ENCODE assay signal across 1 cellular context in genomic region chr7:7100432-7100849, GRCh38.
TF ChIP-seq lines count a peak whose summit lies in the region.

No MANE protein-coding gene starts in this region.

TF ChIP-seq in K562, 482 proteins besides CTCF, POLR2A, EP300 and RAD21 (continued from another document and continues in another):
- TF ChIP-seq AFF4 (CRISPR knock-in tag; IDR thresholded peaks at IDR 0.05) (0 out of 2 replicates have a peak, but pooled peaks have one; percentile 24), CBX3 (IDR thresholded peaks at IDR 0.05; ENCODE audit: borderline replicate concordance in 1 of 2, low read length in 2 of 2) (peak in 1 of 2 experiments; percentile 70; a peak in 1 of 3 replicates), NCOA6 (IDR thresholded peaks at IDR 0.05) (no peak), UBTF (IDR thresholded peaks at IDR 0.05; ENCODE audit: borderline replicate concordance in 1 of 2, low read depth in 2 of 2, low read length in 2 of 2) (no peak), MTA3 (IDR thresholded peaks at IDR 0.05; ENCODE audit: borderline replicate concordance) (peak; percentile 61; the same call in 1 of the 2 replicates), PPARD (CRISPR knock-in tag; IDR thresholded peaks at IDR 0.05) (no peak), SPI1 (IDR thresholded peaks at IDR 0.05; ENCODE audit: borderline replicate concordance, low read depth, low read length) (no peak), ZNF766 (CRISPR knock-in tag; conservative IDR thresholded peaks at IDR 0.05) (no peak), MITF (IDR thresholded peaks at IDR 0.05) (peak; percentile 57; the same call in 1 of the 2 replicates), BHLHE40 (IDR thresholded peaks at IDR 0.05; ENCODE audit: low read length) (peak; percentile 69), NFE2 (IDR thresholded peaks at IDR 0.05; ENCODE audit: low read depth) (peak; percentile 65; the same call in 1 of the 2 replicates), TAL1 (IDR thresholded peaks at IDR 0.05) (peak; percentile 93), XRCC3 (IDR thresholded peaks at IDR 0.05) (no peak), NUFIP1 (IDR thresholded peaks at IDR 0.05; ENCODE audit: partially characterized antibody) (no peak), DEAF1 (CRISPR knock-in tag; IDR thresholded peaks at IDR 0.05) (no peak), ZNF316 (IDR thresholded peaks at IDR 0.05) (peak; percentile 62), NR2C1 (IDR thresholded peaks at IDR 0.05) (no peak), NR2C1 (tag; IDR thresholded peaks at IDR 0.05) (no peak), RFX5 (IDR thresholded peaks at IDR 0.05; ENCODE audit: low read depth, low read length) (no peak), MYNN (IDR thresholded peaks at IDR 0.05) (peak; percentile 90), MYNN (CRISPR knock-in tag; IDR thresholded peaks at IDR 0.05) (no peak), SMARCE1 (IDR thresholded peaks at IDR 0.05) (peak; percentile 87), KDM4B (IDR thresholded peaks at IDR 0.05; ENCODE audit: borderline replicate concordance in 2 of 2, low read depth in 1 of 2) (no peak), ZNF324 (CRISPR knock-in tag; IDR thresholded peaks at IDR 0.05) (no peak), SMC3 (conservative IDR thresholded peaks at IDR 0.05; ENCODE audit: insufficient read depth, low read depth, low read length) (no peak), ZNF184 (CRISPR knock-in tag; IDR thresholded peaks at IDR 0.05) (no peak), NCOR1 (IDR thresholded peaks at IDR 0.05) (peak; percentile 92), ZNF146 (CRISPR knock-in tag; IDR thresholded peaks at IDR 0.05; ENCODE audit: unreplicated experiment) (no peak), CHCHD3 (CRISPR knock-in tag; IDR thresholded peaks at IDR 0.05) (no peak), TGIF2 (CRISPR knock-in tag; IDR thresholded peaks at IDR 0.05) (no peak; the same call in 1 of the 2 replicates), NR0B1 (IDR thresholded peaks at IDR 0.05; ENCODE audit: partially characterized antibody) (no peak), MBD2 (IDR thresholded peaks at IDR 0.05; ENCODE audit: borderline replicate concordance, low read depth) (no peak), ARNT (IDR thresholded peaks at IDR 0.05) (peak in 1 of 2 experiments; percentile 19; a peak in 1 of 4 replicates), ZNF143 (CRISPR knock-in tag; IDR thresholded peaks at IDR 0.05) (no peak), ZNF134 (CRISPR knock-in tag; conservative IDR thresholded peaks at IDR 0.05) (no peak), RFX1 (IDR thresholded peaks at IDR 0.05) (peak; percentile 94), MCM7 (IDR thresholded peaks at IDR 0.05) (no peak), MTA2 (IDR thresholded peaks at IDR 0.05; ENCODE audit: low read depth) (peak; percentile 87), CREB3L1 (IDR thresholded peaks at IDR 0.05; ENCODE audit: borderline replicate concordance, low read depth) (no peak), TRIM25 (IDR thresholded peaks at IDR 0.05; ENCODE audit: borderline replicate concordance) (no peak), ZC3H4 (CRISPR knock-in tag; IDR thresholded peaks at IDR 0.05; ENCODE audit: borderline replicate concordance) (no peak), CTBP1 (IDR thresholded peaks at IDR 0.05; ENCODE audit: borderline replicate concordance) (peak; percentile 98), ZMIZ1 (IDR thresholded peaks at IDR 0.05; ENCODE audit: low read depth in 2 of 2, low read length in 2 of 2) (peak in 1 of 2 experiments; percentile 89; a peak in 2 of 4 replicates), FOXJ3 (CRISPR knock-in tag; IDR thresholded peaks at IDR 0.05) (peak; percentile 83), ZFX (CRISPR knock-in tag; IDR thresholded peaks at IDR 0.05) (no peak; the same call in 1 of the 2 replicates), GTF2A2 (tag; IDR thresholded peaks at IDR 0.05) (no peak), NFRKB (IDR thresholded peaks at IDR 0.05; ENCODE audit: low read depth) (no peak), HDAC6 (IDR thresholded peaks at IDR 0.05; ENCODE audit: low read depth, low read length) (no peak), RNF2 (IDR thresholded peaks at IDR 0.05) (peak; percentile 83), ILF3 (IDR thresholded peaks at IDR 0.05; ENCODE audit: borderline replicate concordance) (no peak), HMG20B (CRISPR knock-in tag; IDR thresholded peaks at IDR 0.05) (no peak), SAFB (IDR thresholded peaks at IDR 0.05; ENCODE audit: borderline replicate concordance, low read depth, low read length) (no peak), U2AF1 (optimal IDR thresholded peaks at IDR 0.05; ENCODE audit: low read depth, low read length) (no peak), TCFL5 (CRISPR knock-in tag; conservative IDR thresholded peaks at IDR 0.05) (no peak), E2F3 (CRISPR knock-in tag; IDR thresholded peaks at IDR 0.05) (no peak), MYC (IDR thresholded peaks at IDR 0.05; ENCODE audit: low read depth, low read length) (0 out of 2 replicates have a peak, but pooled peaks have one; percentile 14), MYC (CRISPR knock-in tag; IDR thresholded peaks at IDR 0.05; ENCODE audit: borderline replicate concordance, low read depth) (no peak), RBM15 (IDR thresholded peaks at IDR 0.05; ENCODE audit: insufficient read depth, low read length) (no peak), SMARCB1 (IDR thresholded peaks at IDR 0.05; ENCODE audit: insufficient read length, low read depth) (peak; percentile 84)
